ENCODE assay signal across 15 cellular contexts in the genomic region with DNA sequence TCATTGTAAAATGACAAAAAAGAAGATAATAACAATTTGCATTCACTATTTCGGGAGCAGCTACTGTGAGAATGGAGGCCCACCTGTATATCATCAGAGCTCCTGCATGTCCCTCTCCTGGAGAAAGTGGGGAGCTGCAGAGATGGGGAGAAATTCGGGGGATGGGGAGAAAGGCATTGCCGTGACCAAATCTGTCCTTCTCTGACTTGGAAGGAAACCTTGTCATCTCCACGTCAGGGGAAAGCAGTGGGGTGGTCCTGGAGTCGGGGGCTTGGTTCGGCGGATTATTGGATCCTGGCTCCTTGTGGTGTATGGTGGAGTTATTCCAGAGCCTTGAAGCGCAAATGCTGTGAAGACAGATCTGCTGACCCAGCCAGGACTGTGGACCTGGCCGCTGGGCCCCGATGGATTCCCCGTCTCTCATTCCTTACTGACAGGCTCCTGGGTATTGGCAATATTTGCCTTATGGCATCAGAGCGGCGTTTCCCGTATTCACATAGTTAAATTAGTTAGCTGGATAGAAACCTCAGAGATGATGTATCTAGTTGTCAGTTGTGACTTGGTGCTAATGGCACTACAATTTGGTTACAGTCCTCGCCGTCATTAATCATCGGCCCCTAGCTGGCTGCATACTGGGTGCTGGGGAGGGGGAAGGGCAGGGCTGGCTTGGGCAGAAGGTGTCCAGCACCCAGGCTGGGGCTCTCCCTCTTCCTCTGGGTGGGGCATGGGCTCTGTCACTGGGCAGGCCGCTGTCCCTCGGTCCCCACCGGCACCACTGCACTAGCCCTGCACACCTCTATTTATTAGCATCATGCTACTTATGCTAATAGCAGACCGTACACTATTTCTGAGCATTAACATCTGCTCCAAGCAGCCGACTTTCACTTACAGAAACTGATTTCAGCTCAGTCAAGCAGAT. TPM values are rescaled to one million over a fixed set of nuclear protein-coding genes. Genes with fewer than 3 reads are reported as not detected.
DNase-seq lines count a peak whose midpoint lies in the region; ATAC-seq, FAIRE-seq and TF ChIP-seq lines count a peak whose summit lies in the region.
"Had no signal": no experiment of that assay in that cellular context is flagged by ENCODE, and none has a peak within 500 bp of the region (broad histone marks: within the 10 kb centered on the region; RNA-seq: fewer than 3 reads in every experiment).

No MANE protein-coding gene starts in this region.

- CTCF ChIA-PET in HepG2 (lab: Yijun Ruan, JAX; ENCODE audit: low intra/inter-chr PET ratio, low total read pairs) = no interaction called here
- CTCF ChIA-PET in activated naive CD4-positive, alpha-beta T cell treated with anti-CD3 and anti-CD28 coated beads, Interleukin-2, amount 10 ng/mL, durations not matched to agents 7 days and 5 days (lab: Charles Lee) = no interaction called here

- 0 out of 2 replicates have a peak, but pooled peaks have one; percentile 17 for TF ChIP-seq CTCF in GM12875 (IDR thresholded peaks at IDR 0.05; ENCODE audit: borderline replicate concordance, insufficient read depth, low read depth, low read length)
- peak; percentile 15 for TF ChIP-seq CTCF in RWPE2 (IDR thresholded peaks at IDR 0.05; ENCODE audit: poor library complexity, severe bottlenecking)
- TF ChIP-seq CTCF in foreskin keratinocyte (conservative IDR thresholded peaks at IDR 0.05) = peak; percentile 44
- TF ChIP-seq CTCF in HepG2 (CRISPR knock-in tag; IDR thresholded peaks at IDR 0.05) = no peak

- no peak for TF ChIP-seq POLR2A in HepG2 (IDR thresholded peaks at IDR 0.05; ENCODE audit: insufficient read depth in 1 of 2, low read depth in 2 of 2, low read length in 2 of 2)

- TF ChIP-seq EP300 in HepG2 (IDR thresholded peaks at IDR 0.05; ENCODE audit: low read depth in 2 of 2, low read length in 2 of 2) (no peak), HepG2 (CRISPR knock-in tag; IDR thresholded peaks at IDR 0.05; ENCODE audit: borderline replicate concordance) (no peak)

- peaks cover 2% of the 10 kb centered on the region; the same call in 1 of the 2 replicates for H4K20me1 ChIP-seq in HepG2 (ENCODE audit: insufficient read depth, low read length)

- intact Hi-C loops in HepG2 (cut with micrococcal nuclease; ENCODE audit: unreplicated experiment) = no loop called here

- no peak overlapping the region for H3K4me3 ChIP-seq in GM12875 (ENCODE audit: low read depth, low read length)
- H3K4me3 ChIP-seq in RWPE2 (ENCODE audit: severe bottlenecking) = no peak overlapping the region
- H3K4me3 ChIP-seq in HepG2 (replicated peaks in 1 of 3; ENCODE audit: insufficient read depth in 1 of 3, low read depth in 2 of 3, low read length in 3 of 3) = no peak overlapping the region
- H3K4me3 ChIP-seq: adrenal gland, right lobe of liver, SJSA1 had no signal

- in situ Hi-C loops in ACHN (cut with HindIII; ENCODE audit: low pct_ligation_motif_present, low pct_unique_long_range_greater_than_20kb, low sequenced_read_pairs) (no loop called here), HepG2 (cut with HindIII; ENCODE audit: extremely low pct_ligation_motif_present, low pct_unique_long_range_greater_than_20kb) (no loop called here)

- no peak overlapping the region for H3K4me2 ChIP-seq in HepG2 (ENCODE audit: low read depth, low read length)

- H3K4me1 Mint-ChIP-seq in activated naive CD4-positive, alpha-beta T cell treated with anti-CD3 and anti-CD28 coated beads, Interleukin-2, amount 10 ng/mL, durations not matched to agents 7 days and 5 days = no peaks in the 10 kb centered on the region

- peaks cover 23% of the 10 kb centered on the region for H3K27me3 Mint-ChIP-seq in activated naive CD4-positive, alpha-beta T cell treated with anti-CD3 and anti-CD28 coated beads, Interleukin-2, amount 10 ng/mL, durations not matched to agents 7 days and 5 days

- H3K4me1 ChIP-seq in RWPE2 (ENCODE audit: insufficient read depth, poor library complexity, severe bottlenecking) (no peaks in the 10 kb centered on the region), foreskin keratinocyte (no peaks in the 10 kb centered on the region), HepG2 (ENCODE audit: insufficient read depth, low read length) (no peaks in the 10 kb centered on the region)
- H3K4me1 ChIP-seq: adrenal gland, right lobe of liver, SJSA1 had no signal

- H3K27me3 ChIP-seq in RWPE2 (ENCODE audit: insufficient read depth, poor library complexity, severe bottlenecking) (peaks cover 13% of the 10 kb centered on the region), foreskin keratinocyte (peaks cover 46% of the 10 kb centered on the region), HepG2 (ENCODE audit: control insufficient read depth in 1 of 2, insufficient read depth in 2 of 2, low read length in 2 of 2) (peaks cover 6 to 77% of the 10 kb centered on the region in 2 experiments)
- H3K27me3 ChIP-seq: SJSA1 had no signal

- no peak for FAIRE-seq in HepG2 (lab: Jason Lieb, UNC)

- POLR2A ChIA-PET in HepG2 (lab: Yijun Ruan, JAX) = no interaction called here

- no peaks in the 10 kb centered on the region for H3K9me3 Mint-ChIP-seq in activated naive CD4-positive, alpha-beta T cell treated with anti-CD3 and anti-CD28 coated beads, Interleukin-2, amount 10 ng/mL, durations not matched to agents 7 days and 5 days

- no peak for TF ChIP-seq RAD21 in HepG2 (CRISPR knock-in tag; IDR thresholded peaks at IDR 0.05)

- 11% methylated on average over 13 of the region's 22 CpGs for WGBS in HepG2 (ENCODE audit: low lambda C conversion rate)

- no peaks in the 10 kb centered on the region for H3K79me2 ChIP-seq in HepG2 (ENCODE audit: insufficient read depth, low read length)

- ATAC-seq in RWPE2 (ENCODE audit: low read depth) (no peak), foreskin keratinocyte (no peak), left lobe of liver (no peak), HepG2 (no peak)
- ATAC-seq: right lobe of liver had no signal

- H3K4me3 Mint-ChIP-seq in activated naive CD4-positive, alpha-beta T cell treated with anti-CD3 and anti-CD28 coated beads, Interleukin-2, amount 10 ng/mL, durations not matched to agents 7 days and 5 days = no peak overlapping the region

- no peak overlapping the region for H2AFZ ChIP-seq in HepG2 (ENCODE audit: low read length)

- BruUV-seq in HepG2 (replicated peaks; lab: Mats Ljungman, UMichigan) = no TSS peak

- H3K9me3 ChIP-seq in RWPE2 (ENCODE audit: severe bottlenecking) (no peaks in the 10 kb centered on the region), HepG2 (ENCODE audit: low read length) (no peaks in the 10 kb centered on the region)
- H3K9me3 ChIP-seq: adrenal gland, right lobe of liver, SJSA1 had no signal

- H3K36me3 ChIP-seq in RWPE2 (ENCODE audit: low read depth) = no peaks in the 10 kb centered on the region
- no peaks in the 10 kb centered on the region for H3K36me3 ChIP-seq in HepG2 (replicated peaks in 1 of 2; ENCODE audit: control insufficient read depth in 1 of 2, insufficient read depth in 2 of 2, low read length in 2 of 2)
- H3K36me3 ChIP-seq: adrenal gland, right lobe of liver, SJSA1 had no signal

- no peak overlapping the region for H3K27ac Mint-ChIP-seq in activated naive CD4-positive, alpha-beta T cell treated with anti-CD3 and anti-CD28 coated beads, Interleukin-2, amount 10 ng/mL, durations not matched to agents 7 days and 5 days

- no peak overlapping the region for H3K9ac ChIP-seq in HepG2 (ENCODE audit: insufficient read depth, low read depth, low read length)

- H3K27ac ChIP-seq in RWPE2 (ENCODE audit: poor library complexity, severe bottlenecking) (no peak overlapping the region), foreskin keratinocyte (no peak overlapping the region), HepG2 (ENCODE audit: extremely low read length, insufficient read depth, low read length) (no peak overlapping the region)
- H3K27ac ChIP-seq: right lobe of liver, SJSA1 had no signal

- no peaks in the 10 kb centered on the region for H3K36me3 Mint-ChIP-seq in activated naive CD4-positive, alpha-beta T cell treated with anti-CD3 and anti-CD28 coated beads, Interleukin-2, amount 10 ng/mL, durations not matched to agents 7 days and 5 days

- DNase-seq in ACHN (peak; percentile 5), RWPE2 (ENCODE audit: low spot score) (no peak), foreskin keratinocyte (no peak), left lobe of liver (ENCODE audit: low spot score) (no peak), HepG2 (ENCODE audit: low spot score) (no peak)
- DNase-seq in activated CD4-positive, CD25-positive, alpha-beta regulatory T cell (lab: John Stamatoyannopoulos, UW) = no peak
- no peak for DNase-seq in activated naive CD4-positive, alpha-beta T cell treated with anti-CD3 and anti-CD28 coated beads, Interleukin-2, amount 10 ng/mL, durations not matched to agents 7 days and 5 days
- DNase-seq: dermis blood vessel endothelial cell; foreskin melanocyte; islet precursor cell; stimulated activated naive CD4-positive, alpha-beta T cell treated with Interleukin-2 at 50 U/mL for 16 hours had no signal

RNA-seq across cellular contexts. Expression of a gene that starts 31.7 kb away (rescaled TPM):
- total RNA-seq in foreskin keratinocyte (not detected in 2 replicates), left lobe of liver (not detected), HepG2 (2016; rRNA removed; fragmentation: Illumina TruSeq; extraction: Trizol) (not detected in 2 replicates)
- polyA plus RNA-seq in foreskin keratinocyte (not detected in 2 replicates), HepG2 (2011; rRNA removed) (not detected in 2 replicates)
- not detected in 2 replicates for total RNA-seq in HepG2 (2016; cell fraction: cytosol; rRNA removed; fragmentation: Illumina TruSeq; extraction: Trizol; ENCODE audit: low read depth)
- not detected in 2 replicates for total RNA-seq in HepG2 (2016; cell fraction: insoluble cytoplasmic fraction; rRNA removed; fragmentation: Illumina TruSeq; extraction: Trizol)
- not detected in 2 replicates for total RNA-seq in HepG2 (2016; cell fraction: membrane; rRNA removed; fragmentation: Illumina TruSeq; extraction: Trizol)
- total RNA-seq in HepG2 (2016; cell fraction: nucleus; rRNA removed; fragmentation: Illumina TruSeq; extraction: Trizol) = not detected in 2 replicates
- polyA plus RNA-seq in HepG2 (2011; cell fraction: cytosol; rRNA removed) = not detected in 2 replicates
- polyA plus RNA-seq in HepG2 (2011; cell fraction: nucleus; rRNA removed) = not detected in 2 replicates
- 0.05 and 0.07 TPM in 2 replicates for polyA plus RNA-seq in HepG2 (2012)
- not detected in 2 replicates for polyA plus RNA-seq in HepG2 (2016; cell fraction: cytosol; fragmentation: Illumina TruSeq; extraction: Trizol; ENCODE audit: low read depth)
- not detected in 2 replicates for polyA plus RNA-seq in HepG2 (2016; cell fraction: insoluble cytoplasmic fraction; fragmentation: Illumina TruSeq; extraction: Trizol; ENCODE audit: low read depth)
- not detected in 2 replicates for polyA plus RNA-seq in HepG2 (2016; cell fraction: membrane; fragmentation: Illumina TruSeq; extraction: Trizol; ENCODE audit: low read depth)
- not detected in 2 replicates for polyA plus RNA-seq in HepG2 (2016; cell fraction: nucleus; fragmentation: Illumina TruSeq; extraction: Trizol; ENCODE audit: insufficient read depth, low read depth)
- polyA minus RNA-seq in HepG2 (2011; rRNA and poly(A)+ RNA removed; ENCODE audit: low replicate concordance) = not detected in 2 replicates
- not detected in 2 replicates for polyA minus RNA-seq in HepG2 (2011; cell fraction: cytosol; rRNA and poly(A)+ RNA removed)
- polyA minus RNA-seq in HepG2 (2011; cell fraction: nucleus; rRNA and poly(A)+ RNA removed) = not detected in 2 replicates
- total RNA-seq: dermis blood vessel endothelial cell, SJSA1 had no signal
